Comparison of ENCODE assay signal across 10 cellular contexts in the genomic region with DNA sequence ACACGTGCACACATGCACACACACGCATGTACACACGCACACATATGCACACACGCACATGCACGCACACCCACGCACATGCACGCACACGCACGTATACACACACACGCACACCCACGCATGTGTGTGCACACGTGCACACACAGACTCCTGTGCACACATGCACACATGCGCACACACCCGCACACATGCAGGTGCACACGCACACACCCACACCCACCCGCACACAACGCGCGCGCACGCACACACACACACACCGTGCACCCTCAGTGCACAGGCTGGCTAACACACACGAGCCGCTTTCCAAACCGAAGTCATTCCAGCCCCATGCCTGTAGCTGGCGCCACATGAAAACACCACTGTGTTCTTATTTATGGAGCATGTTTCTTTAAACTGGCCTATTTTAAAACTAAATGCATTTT. TPM values are rescaled to one million over a fixed set of nuclear protein-coding genes. Genes with fewer than 3 reads are reported as not detected.
DNase-seq lines count a peak whose midpoint lies in the region; ATAC-seq and TF ChIP-seq lines count a peak whose summit lies in the region.
"Had no signal": no experiment of that assay in that cellular context is flagged by ENCODE, and none has a peak within 500 bp of the region (broad histone marks: within the 10 kb centered on the region; RNA-seq: fewer than 3 reads in every experiment).

No MANE protein-coding gene starts in this region.

- H3K27ac ChIP-seq in spleen, result no peak overlapping the region

- H3K4me1 Mint-ChIP-seq in WTC11, result peaks cover 21% of the 10 kb centered on the region
- H3K4me1 Mint-ChIP-seq: activated naive CD8-positive, alpha-beta T cell treated with anti-CD3 and anti-CD28 coated beads for 36 hours had no signal

- H3K36me3 ChIP-seq in kidney epithelial cell (ENCODE audit: control insufficient read depth, insufficient read depth, low read length) (no peaks in the 10 kb centered on the region), spleen (no peaks in the 10 kb centered on the region)

- H3K4me3 ChIP-seq in kidney epithelial cell (ENCODE audit: low read depth, low read length) (no peak overlapping the region), spleen (no peak overlapping the region)

- H3K4me3 Mint-ChIP-seq in WTC11, result no peak overlapping the region
- H3K4me3 Mint-ChIP-seq: activated naive CD8-positive, alpha-beta T cell treated with anti-CD3 and anti-CD28 coated beads for 36 hours; natural killer cell had no signal

- H3K9me3 ChIP-seq in spleen, result no peaks in the 10 kb centered on the region

- peaks cover 32% of the 10 kb centered on the region for H3K27me3 Mint-ChIP-seq in WTC11 (ENCODE audit: low read depth)

- H3K27me3 ChIP-seq in kidney epithelial cell (ENCODE audit: control insufficient read depth, insufficient read depth, low read length) (peaks cover 64% of the 10 kb centered on the region), spleen (replicated peaks in 1 of 7) (peaks cover 0 to 93% (median 14%) of the 10 kb centered on the region in 7 donors)

- H3K4me1 ChIP-seq in spleen, result peaks cover 0 to 44% (median 23%) of the 10 kb centered on the region in 6 donors

- CTCF ChIA-PET in WTC11 (lab: Charles Lee), result interaction anchor here (0.7 to 4.3 kb wide), 15 partner anchors 9 to 240 kb away, joined by 3 to 51 read pairs (median 6); a partner anchor contains a TSS

- H3K9me3 Mint-ChIP-seq in WTC11, result no peaks in the 10 kb centered on the region
- H3K9me3 Mint-ChIP-seq: activated naive CD8-positive, alpha-beta T cell treated with anti-CD3 and anti-CD28 coated beads for 36 hours; natural killer cell had no signal

- no peaks in the 10 kb centered on the region for H3K36me3 Mint-ChIP-seq in WTC11
- H3K36me3 Mint-ChIP-seq: activated naive CD8-positive, alpha-beta T cell treated with anti-CD3 and anti-CD28 coated beads for 36 hours; natural killer cell had no signal

- 79 to 84% (median 81%) methylated on average over 26 of the region's 26 CpGs for WGBS in spleen, 5 donors

- POLR2A ChIA-PET in WTC11 (lab: Charles Lee), result no interaction called here

- TF ChIP-seq CTCF in AG09319 (IDR thresholded peaks at IDR 0.05; ENCODE audit: low read depth, low read length), result peak; percentile 7
- TF ChIP-seq CTCF in WTC11 (IDR thresholded peaks at IDR 0.05), result no peak
- TF ChIP-seq CTCF in kidney epithelial cell (IDR thresholded peaks at IDR 0.05; ENCODE audit: insufficient read depth, low read length, poor library complexity, severe bottlenecking), result peak; percentile 42
- peak in 1 of 11 experiments; percentile 13 for TF ChIP-seq CTCF in spleen (IDR thresholded peaks at IDR 0.05 in 8 of 11, conservative IDR thresholded peaks at IDR 0.05 in 3 of 11)

- H3K27ac Mint-ChIP-seq in WTC11, result no peak overlapping the region
- H3K27ac Mint-ChIP-seq: activated naive CD8-positive, alpha-beta T cell treated with anti-CD3 and anti-CD28 coated beads for 36 hours; natural killer cell had no signal

- ATAC-seq in WTC11 (no peak), left colon (no peak)

- TF ChIP-seq POLR2A in spleen (IDR thresholded peaks at IDR 0.05), result no peak

- DNase-seq in AG09319 (ENCODE audit: extremely low read depth, low read depth) (no peak), HCEC 1CT (peak; percentile 34), WTC11 (ENCODE audit: low spot score) (no peak), kidney epithelial cell (ENCODE audit: low read depth) (no peak), mesenteric fat pad (ENCODE audit: low spot score) (no peak), spleen (no peak), NCI-H2171 treated with DMSO at 0.1 percent for 48 hours (lab: John Stamatoyannopoulos, UW) (no peak), left colon (no peak)
- DNase-seq: activated naive CD8-positive, alpha-beta T cell treated with anti-CD3 and anti-CD28 coated beads for 36 hours; natural killer cell had no signal

- intact Hi-C loops in spleen (cut with DNase I; ENCODE audit: low total_unique reads), result no loop called here
- intact Hi-C loops in left colon (cut with DNase I, micrococcal nuclease), result no loop called here

TF ChIP-seq in WTC11, 78 proteins besides CTCF, POLR2A, EP300 and RAD21:
- TF ChIP-seq, protein P1, sequence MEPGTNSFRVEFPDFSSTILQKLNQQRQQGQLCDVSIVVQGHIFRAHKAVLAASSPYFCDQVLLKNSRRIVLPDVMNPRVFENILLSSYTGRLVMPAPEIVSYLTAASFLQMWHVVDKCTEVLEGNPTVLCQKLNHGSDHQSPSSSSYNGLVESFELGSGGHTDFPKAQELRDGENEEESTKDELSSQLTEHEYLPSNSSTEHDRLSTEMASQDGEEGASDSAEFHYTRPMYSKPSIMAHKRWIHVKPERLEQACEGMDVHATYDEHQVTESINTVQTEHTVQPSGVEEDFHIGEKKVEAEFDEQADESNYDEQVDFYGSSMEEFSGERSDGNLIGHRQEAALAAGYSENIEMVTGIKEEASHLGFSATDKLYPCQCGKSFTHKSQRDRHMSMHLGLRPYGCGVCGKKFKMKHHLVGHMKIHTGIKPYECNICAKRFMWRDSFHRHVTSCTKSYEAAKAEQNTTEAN (CRISPR knock-in tag; IDR thresholded peaks at IDR 0.05), result peak; percentile 83; the same call in 1 of the 2 replicates
- TF ChIP-seq, protein P2, sequence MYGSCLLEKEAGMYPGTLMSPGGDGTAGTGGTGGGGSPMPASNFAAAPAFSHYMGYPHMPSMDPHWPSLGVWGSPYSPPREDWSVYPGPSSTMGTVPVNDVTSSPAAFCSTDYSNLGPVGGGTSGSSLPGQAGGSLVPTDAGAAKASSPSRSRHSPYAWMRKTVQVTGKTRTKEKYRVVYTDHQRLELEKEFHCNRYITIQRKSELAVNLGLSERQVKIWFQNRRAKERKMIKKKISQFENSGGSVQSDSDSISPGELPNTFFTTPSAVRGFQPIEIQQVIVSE (CRISPR knock-in tag; IDR thresholded peaks at IDR 0.05; ENCODE audit: borderline replicate concordance), result no peak

RNA-seq across cellular contexts. Expression of a gene that starts 45.3 kb away (rescaled TPM):
- total RNA-seq in WTC11 (2021) (0.66 to 1.1 TPM (median 0.90 TPM) in 3 replicates), kidney epithelial cell (1.5 and 9.4 TPM in 2 replicates), mesenteric fat pad (not detected), spleen (1 to 10 TPM in 5 of 7 donors, under 1 TPM in 2; 0.52 to 2.4 (median 1.4) TPM), left colon (under 1 TPM in 1 of 2 donors, not detected in 1; 0.39 TPM)
- polyA plus RNA-seq in spleen, result under 1 TPM; 0.20 to 0.51 (median 0.30) TPM
- total RNA-seq: activated naive CD8-positive, alpha-beta T cell treated with anti-CD3 and anti-CD28 coated beads for 36 hours; natural killer cell had no signal
